Comparison of ENCODE assay signal across 1 cellular context in genomic region chr19:1061987-1062386, GRCh38.
A peak's percentile ranks its signal among the peaks of the same experiment; 100 is the strongest.
TF ChIP-seq lines count a peak whose summit lies in the region.

No MANE protein-coding gene starts in this region.

TF ChIP-seq in K562, 482 proteins besides CTCF, POLR2A, EP300 and RAD21:
- TF ChIP-seq LCOR (CRISPR knock-in tag; IDR thresholded peaks at IDR 0.05) (no peak), POLR2G (IDR thresholded peaks at IDR 0.05; ENCODE audit: low read depth, low read length) (0 out of 2 replicates have a peak, but pooled peaks have one; percentile 45), ZHX1 (conservative IDR thresholded peaks at IDR 0.05; ENCODE audit: low read length) (no peak), NFRKB (IDR thresholded peaks at IDR 0.05; ENCODE audit: low read depth) (no peak), RBFOX2 (IDR thresholded peaks at IDR 0.05; ENCODE audit: low read depth, low read length) (peak; percentile 32; the same call in 1 of the 2 replicates), NCOR1 (IDR thresholded peaks at IDR 0.05) (no peak), CHD4 (IDR thresholded peaks at IDR 0.05; ENCODE audit: insufficient read depth, insufficient replicate concordance, low read depth, low read length, poor library complexity, severe bottlenecking) (no peak), MTF1 (CRISPR knock-in tag; IDR thresholded peaks at IDR 0.05; ENCODE audit: borderline replicate concordance) (no peak), FOXO4 (CRISPR knock-in tag; IDR thresholded peaks at IDR 0.05) (no peak), ZBTB11 (CRISPR knock-in tag; IDR thresholded peaks at IDR 0.05) (no peak), ZBTB12 (CRISPR knock-in tag; IDR thresholded peaks at IDR 0.05) (no peak), ZBED1 (IDR thresholded peaks at IDR 0.05) (no peak), ATF2 (CRISPR knock-in tag; IDR thresholded peaks at IDR 0.05) (no peak), PRPF4 (IDR thresholded peaks at IDR 0.05; ENCODE audit: insufficient read depth, low read depth, low read length, poor library complexity, severe bottlenecking) (no peak), ZNF699 (CRISPR knock-in tag; IDR thresholded peaks at IDR 0.05; ENCODE audit: insufficient replicate concordance) (no peak)
